15 cellular contexts compared by ENCODE assay signal in the genomic region with DNA sequence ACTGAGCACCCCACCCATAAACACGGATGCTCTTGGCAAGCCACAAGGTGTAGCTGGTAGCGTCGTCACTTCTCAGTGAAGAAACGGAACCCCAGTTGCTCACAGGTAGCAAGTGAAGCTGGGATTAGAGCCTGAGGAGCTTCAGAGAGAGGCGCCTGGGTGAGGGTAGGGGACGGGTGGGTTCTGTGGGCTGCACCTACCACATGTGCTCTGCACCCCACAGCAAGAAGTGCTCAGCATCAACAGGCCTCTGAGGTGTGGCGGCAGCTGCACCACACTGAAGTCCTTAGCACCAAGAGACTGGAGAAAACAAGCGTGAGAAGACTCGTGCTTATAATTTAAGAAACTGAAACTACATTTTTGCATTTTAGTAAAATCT. TPM values are rescaled to one million over a fixed set of nuclear protein-coding genes. Genes with fewer than 3 reads are reported as not detected.
DNase-seq lines count a peak whose midpoint lies in the region; ATAC-seq and TF ChIP-seq lines count a peak whose summit lies in the region.
"Had no signal": no experiment of that assay in that cellular context is flagged by ENCODE, and none has a peak within 500 bp of the region (broad histone marks: within the 10 kb centered on the region; RNA-seq: fewer than 3 reads in every experiment).

No MANE protein-coding gene starts in this region.

- H3K4me1 Mint-ChIP-seq in activated T-cell treated with anti-CD3 and anti-CD28 coated beads, Interleukin-2, amount 50 U/mL, for 24 hours (ENCODE audit: low read depth): peaks cover 16% of the 10 kb centered on the region
- H3K4me1 Mint-ChIP-seq in activated naive CD8-positive, alpha-beta T cell treated with anti-CD3 and anti-CD28 coated beads, Interleukin-2, amount 50 U/mL, for 24 hours: peaks cover 10% of the 10 kb centered on the region
- H3K4me1 Mint-ChIP-seq: activated B cell treated with CpG ODN at 0.5 μM for 24 hours had no signal

- intact Hi-C loops in spleen (cut with DNase I; ENCODE audit: low total_unique reads): no loop called here

- peak overlapping the region; percentile 3 for H3K27ac Mint-ChIP-seq in activated T-cell treated with anti-CD3 and anti-CD28 coated beads, Interleukin-2, amount 50 U/mL, for 24 hours
- H3K27ac Mint-ChIP-seq in activated naive CD8-positive, alpha-beta T cell treated with anti-CD3 and anti-CD28 coated beads, Interleukin-2, amount 50 U/mL, for 24 hours: no peak overlapping the region
- H3K27ac Mint-ChIP-seq: activated B cell treated with CpG ODN at 0.5 μM for 24 hours had no signal

- TF ChIP-seq POLR2A in spleen (IDR thresholded peaks at IDR 0.05): no peak

- H3K4me3 ChIP-seq in spleen: no peak overlapping the region
- H3K4me3 ChIP-seq: SK-N-MC, upper lobe of right lung had no signal

- no peak for TF ChIP-seq CTCF in spleen (IDR thresholded peaks at IDR 0.05 in 8 of 11, conservative IDR thresholded peaks at IDR 0.05 in 3 of 11)

- H3K27ac ChIP-seq in spleen: peak overlapping the region in 3 of 8 donors; percentile 22 to 38 (median 38)
- H3K27ac ChIP-seq: epithelial cell of prostate, upper lobe of right lung had no signal

- WGBS in spleen, 5 donors: 71 to 80% (median 75%) methylated on average over 9 of the region's 9 CpGs

- no peak overlapping the region for H3K4me3 Mint-ChIP-seq in activated T-cell treated with anti-CD3 and anti-CD28 coated beads, Interleukin-2, amount 50 U/mL, for 24 hours
- H3K4me3 Mint-ChIP-seq in activated naive CD8-positive, alpha-beta T cell treated with anti-CD3 and anti-CD28 coated beads, Interleukin-2, amount 50 U/mL, for 24 hours: no peak overlapping the region
- H3K4me3 Mint-ChIP-seq: activated B cell treated with CpG ODN at 0.5 μM for 24 hours had no signal

- H3K36me3 ChIP-seq in spleen: peaks cover 0 to 58% (median 19%) of the 10 kb centered on the region in 6 donors

- no peaks in the 10 kb centered on the region for H3K9me3 ChIP-seq in spleen
- H3K9me3 ChIP-seq: upper lobe of right lung had no signal

- no peaks in the 10 kb centered on the region for H3K27me3 ChIP-seq in spleen (replicated peaks in 1 of 7)
- H3K27me3 ChIP-seq: upper lobe of right lung had no signal

- H3K27me3 Mint-ChIP-seq in activated T-cell treated with anti-CD3 and anti-CD28 coated beads, Interleukin-2, amount 50 U/mL, for 24 hours: no peaks in the 10 kb centered on the region
- no peaks in the 10 kb centered on the region for H3K27me3 Mint-ChIP-seq in activated naive CD8-positive, alpha-beta T cell treated with anti-CD3 and anti-CD28 coated beads, Interleukin-2, amount 50 U/mL, for 24 hours
- H3K27me3 Mint-ChIP-seq: activated B cell treated with CpG ODN at 0.5 μM for 24 hours had no signal

- H3K36me3 Mint-ChIP-seq in activated T-cell treated with anti-CD3 and anti-CD28 coated beads, Interleukin-2, amount 50 U/mL, for 24 hours (ENCODE audit: low read depth): peaks cover 63% of the 10 kb centered on the region
- H3K36me3 Mint-ChIP-seq in activated naive CD8-positive, alpha-beta T cell treated with anti-CD3 and anti-CD28 coated beads, Interleukin-2, amount 50 U/mL, for 24 hours (ENCODE audit: low read depth): peaks cover 15% of the 10 kb centered on the region

- DNase-seq in activated T-cell treated with anti-CD3 and anti-CD28 coated beads, Interleukin-2, amount 50 U/mL, for 24 hours: peak; percentile 34
- DNase-seq in activated T-cell treated with anti-CD3 and anti-CD28 coated beads for 4 hours (no peak), spleen (peak; percentile 47), AML-193 (lab: John Stamatoyannopoulos, UW) (no peak), NCI-H1417 treated with DMSO at 0.1 percent for 48 hours (lab: John Stamatoyannopoulos, UW) (no peak)
- no peak for DNase-seq in activated naive CD8-positive, alpha-beta T cell treated with anti-CD3 and anti-CD28 coated beads, Interleukin-2, amount 50 U/mL, for 24 hours
- DNase-seq: activated B cell treated with CpG ODN at 0.5 μM for 24 hours; activated gamma-delta T cell treated with Interleukin-2 at 50 U/mL for 16 hours; NCI-H1930; stimulated activated CD4-positive, alpha-beta T cell treated with anti-CD3 and anti-CD28 coated beads, Interleukin-15, amount 100 ng/mL, for 24 hours; upper lobe of right lung had no signal

- no peaks in the 10 kb centered on the region for H3K4me1 ChIP-seq in spleen
- H3K4me1 ChIP-seq: upper lobe of right lung had no signal

- H3K9me3 Mint-ChIP-seq in activated T-cell treated with anti-CD3 and anti-CD28 coated beads, Interleukin-2, amount 50 U/mL, for 24 hours: no peaks in the 10 kb centered on the region
- H3K9me3 Mint-ChIP-seq in activated naive CD8-positive, alpha-beta T cell treated with anti-CD3 and anti-CD28 coated beads, Interleukin-2, amount 50 U/mL, for 24 hours: no peaks in the 10 kb centered on the region
- H3K9me3 Mint-ChIP-seq: activated B cell treated with CpG ODN at 0.5 μM for 24 hours had no signal

- ATAC-seq in HG02678 (IDR thresholded peaks at IDR 0.05; ENCODE audit: unreplicated experiment) (peak; percentile 67), HG02763 (IDR thresholded peaks at IDR 0.05; ENCODE audit: unreplicated experiment) (no peak)
- peak; percentile 17 for ATAC-seq in activated naive CD8-positive, alpha-beta T cell treated with anti-CD3 and anti-CD28 coated beads, Interleukin-2, amount 50 U/mL, for 24 hours

RNA-seq across cellular contexts. Expression of a gene that starts 9.8 kb away (rescaled TPM):
- total RNA-seq in spleen: 1 to 10 TPM in 6 of 7 donors, not detected in 1; 1.2 to 3.1 (median 1.8) TPM
- 1 to 10 TPM in 1 of 3 donors, under 1 TPM in 2; 0.77 to 2.1 (median 0.99) TPM for polyA plus RNA-seq in spleen

Comparison
In these comparisons a context has a peak if more than half of its experiments do, and no peak if none do; other contexts are left out.
1. DNase-seq: peak in activated T-cell treated with anti-CD3 and anti-CD28 coated beads, Interleukin-2, amount 50 U/mL, for 24 hours (single experiment) and spleen (single experiment); none in activated T-cell treated with anti-CD3 and anti-CD28 coated beads for 4 hours (single experiment), activated naive CD8-positive, alpha-beta T cell treated with anti-CD3 and anti-CD28 coated beads, Interleukin-2, amount 50 U/mL, for 24 hours (single experiment), AML-193 (0 of 2) and NCI-H1417 treated with DMSO at 0.1 percent for 48 hours (single experiment).